Comparison of ENCODE assay signal across 12 cellular contexts in genomic region chr6:19472850-19473249, GRCh38.
A peak's percentile ranks its signal among the peaks of the same experiment; 100 is the strongest.
DNase-seq lines count a peak whose midpoint lies in the region; TF ChIP-seq lines count a peak whose summit lies in the region.
"Had no signal": no experiment of that assay in that cellular context is flagged by ENCODE, and none has a peak within 500 bp of the region (broad histone marks: within the 10 kb centered on the region; RNA-seq: fewer than 3 reads in every experiment).

No MANE protein-coding gene starts in this region.

- CTCF ChIA-PET in mammary epithelial cell (lab: Charles Lee; ENCODE audit: low non-redundant PET) = interaction anchor here (0.6 kb wide), 1 partner anchor 206 kb away, joined by 6 read pairs; no protein-coding TSS in a partner anchor

- DNase-seq in EH (ENCODE audit: low read depth) (peak; percentile 6), mammary epithelial cell (no peak), osteoblast (ENCODE audit: insufficient read length, low spot score, missing footprints) (no peak), NK-92 (lab: John Stamatoyannopoulos, UW; ENCODE audit: unreplicated experiment) (no peak)
- DNase-seq in stimulated activated CD4-positive, alpha-beta T cell treated with anti-CD3 and anti-CD28 coated beads, Interleukin-1b, Interleukin-23, amount 100 ng/mL, for 48 hours = no peak
- DNase-seq in stimulated activated CD4-positive, alpha-beta T cell treated with anti-CD3 and anti-CD28 coated beads, Interleukin-4, amount 100 ng/mL, for 1 hour = no peak
- DNase-seq: central memory CD4-positive, alpha-beta T cell; heart left ventricle; naive thymus-derived CD8-positive, alpha-beta T cell; NCI-H1417 treated with DMSO at 0.1 percent for 48 hours; tibial artery had no signal

- H3K9ac ChIP-seq in KMS-11 (no peak overlapping the region), mammary epithelial cell (ENCODE audit: insufficient read depth, low read length) (no peak overlapping the region)

- 40% methylated on average over 4 of the region's 4 CpGs for WGBS in mammary epithelial cell (ENCODE audit: low coverage, missing lambda C conversion rate)

- no peaks in the 10 kb centered on the region for H4K20me1 ChIP-seq in KMS-11 (ENCODE audit: insufficient read depth)
- H4K20me1 ChIP-seq in mammary epithelial cell (ENCODE audit: insufficient read depth, low read length) = no peaks in the 10 kb centered on the region
- no peaks in the 10 kb centered on the region for H4K20me1 ChIP-seq in osteoblast (ENCODE audit: insufficient read depth, low read length)

- BruUV-seq in mammary epithelial cell (replicated peaks; lab: Mats Ljungman, UMichigan) = no TSS peak

- TF ChIP-seq CTCF in KMS-11 (conservative IDR thresholded peaks at IDR 0.05; ENCODE audit: low read depth, low read length) (peak; percentile 48; the same call in 1 of the 2 replicates), mammary epithelial cell (conservative IDR thresholded peaks at IDR 0.05 in 1 of 2, IDR thresholded peaks at IDR 0.05 in 1 of 2; ENCODE audit: extremely low read depth in 1 of 2, insufficient read depth in 1 of 2, low read depth in 1 of 2, low read length in 2 of 2) (peak; percentile 67 to 68), osteoblast (IDR thresholded peaks at IDR 0.05; ENCODE audit: extremely low read depth, low read depth, low read length) (peak; percentile 26)

- no peaks in the 10 kb centered on the region for H3K36me3 ChIP-seq in KMS-11 (ENCODE audit: insufficient read depth)
- no peaks in the 10 kb centered on the region for H3K36me3 ChIP-seq in mammary epithelial cell (ENCODE audit: insufficient read depth, low read length)
- no peaks in the 10 kb centered on the region for H3K36me3 ChIP-seq in osteoblast (ENCODE audit: insufficient read depth, low read length)
- H3K36me3 ChIP-seq: heart left ventricle, tibial artery had no signal

- intact Hi-C loops in mammary epithelial cell (cut with micrococcal nuclease) = loop anchor here (5.0 kb wide), 2 partner anchors 56 to 64 kb away; no protein-coding TSS in a partner anchor

- H3K27me3 ChIP-seq in KMS-11 (ENCODE audit: insufficient read depth, low read depth) = no peaks in the 10 kb centered on the region
- no peaks in the 10 kb centered on the region for H3K27me3 ChIP-seq in mammary epithelial cell (ENCODE audit: insufficient read depth, low read length)
- H3K27me3 ChIP-seq in osteoblast (ENCODE audit: insufficient read depth, low read length) = no peaks in the 10 kb centered on the region
- H3K27me3 ChIP-seq: heart left ventricle, tibial artery had no signal

- H3K9me3 ChIP-seq in mammary epithelial cell (replicated peaks; ENCODE audit: insufficient read depth, low read length) (no peaks in the 10 kb centered on the region), osteoblast (ENCODE audit: low read depth, low read length) (no peaks in the 10 kb centered on the region)
- H3K9me3 ChIP-seq: heart left ventricle, tibial artery had no signal

- H3K4me2 ChIP-seq in KMS-11 (no peak overlapping the region), mammary epithelial cell (ENCODE audit: insufficient read depth, low read depth, low read length) (no peak overlapping the region), osteoblast (ENCODE audit: insufficient read depth, low read length) (no peak overlapping the region)

- H3K4me3 ChIP-seq in KMS-11 (IDR thresholded peaks at IDR 0.05; ENCODE audit: insufficient read depth, low read depth, low read length) (no peak overlapping the region), mammary epithelial cell (replicated peaks in 1 of 3; ENCODE audit: insufficient read depth in 1 of 3, low read depth in 2 of 3, low read length in 3 of 3) (no peak overlapping the region), osteoblast (ENCODE audit: insufficient read depth, low read length) (no peak overlapping the region)
- H3K4me3 ChIP-seq: heart left ventricle, tibial artery had no signal

- no peak overlapping the region for H3K27ac ChIP-seq in KMS-11
- H3K27ac ChIP-seq in mammary epithelial cell (ENCODE audit: insufficient read depth, low read depth, low read length) = no peak overlapping the region
- H3K27ac ChIP-seq in osteoblast (ENCODE audit: low read depth, low read length) = no peak overlapping the region
- H3K27ac ChIP-seq: heart left ventricle, tibial artery had no signal

- H3K4me1 ChIP-seq in KMS-11 (ENCODE audit: low read depth, poor library complexity, severe bottlenecking) = no peaks in the 10 kb centered on the region
- H3K4me1 ChIP-seq in mammary epithelial cell (ENCODE audit: insufficient read depth, low read length) = peaks cover 3% of the 10 kb centered on the region
- H3K4me1 ChIP-seq in osteoblast (ENCODE audit: insufficient read depth, low read length) = no peaks in the 10 kb centered on the region
- H3K4me1 ChIP-seq: heart left ventricle, tibial artery had no signal

- dilution Hi-C loops in mammary epithelial cell (cut with HindIII; ENCODE audit: low sequenced_read_pairs) = no loop called here

- in situ Hi-C loops in mammary epithelial cell (cut with MboI; ENCODE audit: low sequenced_read_pairs in 2 of 2) = no loop called here

- H3K79me2 ChIP-seq in KMS-11 (ENCODE audit: insufficient read depth, low read depth) (no peaks in the 10 kb centered on the region), mammary epithelial cell (ENCODE audit: insufficient read depth, low read length) (no peaks in the 10 kb centered on the region), osteoblast (ENCODE audit: insufficient read depth, low read length) (no peaks in the 10 kb centered on the region)

- H2AFZ ChIP-seq in KMS-11 (ENCODE audit: low read depth) = no peak overlapping the region
- H2AFZ ChIP-seq in mammary epithelial cell (ENCODE audit: low read depth, low read length) = no peak overlapping the region
- H2AFZ ChIP-seq in osteoblast (ENCODE audit: low read length) = no peak overlapping the region
